30 cellular contexts compared by ENCODE assay signal in the genomic region with DNA sequence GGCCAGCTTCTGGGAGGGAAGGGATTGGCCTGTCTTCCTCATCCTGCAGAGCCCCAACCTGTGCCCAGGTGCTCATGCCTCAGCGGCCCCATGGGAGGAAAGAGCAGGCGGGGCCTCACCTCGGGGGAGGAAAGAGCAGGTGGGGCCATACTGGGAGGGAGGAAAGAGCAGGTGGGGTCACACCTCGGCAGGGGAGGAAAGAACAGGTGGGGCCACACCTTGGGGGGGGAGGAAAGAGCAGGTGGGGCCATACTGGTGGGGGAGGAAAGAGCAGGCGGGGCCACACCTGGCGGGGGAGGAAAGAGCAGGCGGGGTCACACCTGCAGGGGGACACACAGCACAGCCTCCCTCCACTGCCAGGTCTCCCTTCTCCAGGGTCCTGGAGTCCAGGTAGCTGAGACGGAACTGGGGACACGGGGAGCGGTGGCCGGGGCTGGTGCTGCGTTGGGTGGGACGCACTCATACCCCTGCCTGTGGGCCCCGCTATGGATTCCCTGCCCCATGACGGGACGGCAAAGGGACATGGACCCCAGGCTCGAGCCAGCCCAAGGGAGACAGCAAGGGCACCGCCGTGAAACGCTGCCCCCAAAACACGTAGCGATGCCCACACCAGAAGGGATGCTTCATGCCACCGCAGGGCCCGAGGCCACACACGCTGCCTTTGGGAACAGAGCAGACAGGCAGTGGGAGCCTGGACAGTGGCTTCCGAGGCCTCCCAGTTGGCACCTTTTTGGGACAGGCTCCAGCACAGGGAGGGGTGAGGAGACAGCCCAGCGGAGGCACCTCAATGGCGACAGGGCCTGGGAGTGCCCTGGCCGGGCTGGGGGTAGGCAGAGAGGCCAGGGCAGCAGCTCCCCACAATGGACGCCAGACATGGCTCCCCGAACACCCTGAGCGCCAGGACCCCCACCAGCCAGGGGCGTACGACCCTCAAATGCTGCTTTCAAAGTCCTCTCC. TPM values are rescaled to one million over a fixed set of nuclear protein-coding genes. Genes with fewer than 3 reads are reported as not detected.
DNase-seq lines count a peak whose midpoint lies in the region; ATAC-seq, FAIRE-seq and TF ChIP-seq lines count a peak whose summit lies in the region.
"Had no signal": no experiment of that assay in that cellular context is flagged by ENCODE, and none has a peak within 500 bp of the region (broad histone marks: within the 10 kb centered on the region; RNA-seq: fewer than 3 reads in every experiment).

No MANE protein-coding gene starts in this region.

- H2BK120ac ChIP-seq in H1 (replicated peaks; ENCODE audit: low read depth, low read length): peak overlapping the region; percentile 80

- H3K4me1 ChIP-seq in H1 (replicated peaks in 1 of 4; ENCODE audit: control insufficient read depth in 3 of 4, insufficient read depth in 4 of 4, low read length in 3 of 4) (peaks cover 2 to 18% (median 11%) of the 10 kb centered on the region in 4 experiments; a peak in 4 of 7 replicates), heart right ventricle (no peaks in the 10 kb centered on the region)
- H3K4me1 ChIP-seq: left lung, pancreas, SJCRH30, upper lobe of left lung had no signal

- DNase-seq in DMS153 (lab: John Stamatoyannopoulos, UW): peak; percentile 34
- no peak for DNase-seq in DMS153 treated with DMSO at 0.1 percent for 48 hours (lab: John Stamatoyannopoulos, UW; ENCODE audit: unreplicated experiment)
- DNase-seq in DMS79 (lab: John Stamatoyannopoulos, UW): peak; percentile 4
- DNase-seq in NCI-H2107 (lab: John Stamatoyannopoulos, UW): peak; percentile 40
- no peak for DNase-seq in H1 (ENCODE audit: low read depth in 1 of 2, low spot score in 2 of 2)
- no peak for DNase-seq in UCSD-AML1 (lab: John Stamatoyannopoulos, UW; ENCODE audit: unreplicated experiment)
- DNase-seq in heart right ventricle: no peak
- DNase-seq: activated CD4-positive, alpha-beta T cell treated with anti-CD3 and anti-CD28 coated beads, Interleukin-2, amount 50 U/mL, for 4 hours; activated CD4-positive, CD25-positive, alpha-beta regulatory T cell; activated CD8-positive, alpha-beta memory T cell treated with anti-CD3 and anti-CD28 coated beads, Interleukin-2, amount 10 ng/mL, durations not matched to agents 7 days and 5 days; activated naive CD4-positive, alpha-beta T cell treated with Interleukin-2 at 50 U/mL for 16 hours; activated T-cell treated with anti-CD3 and anti-CD28 coated beads, Interleukin-2, amount 50 U/mL, for 48 hours; C1 segment of cervical spinal cord; central memory CD4-positive, alpha-beta T cell; effector memory CD8-positive, alpha-beta T cell; islet precursor cell; left lung; NCI-H1048; SJCRH30; stimulated activated naive B cell treated with anti-CD40 and anti-IgM and Interleukin-4, amounts not matched to agents 10 μg/mL and 1 μg/mL and 100 μg/mL, for 72 hours; T-cell had no signal

- H4K5ac ChIP-seq in H1 (ENCODE audit: insufficient read length, low read depth, low read length): peak overlapping the region; percentile 40

- H2BK15ac ChIP-seq in H1 (ENCODE audit: low read length): no peak overlapping the region

- H2BK20ac ChIP-seq in H1 (ENCODE audit: low read length): no peak overlapping the region

- H2AK5ac ChIP-seq in H1 (ENCODE audit: low read depth, low read length): no peak overlapping the region; the same call in 1 of the 2 replicates

- H3K4me3 ChIP-seq in H1 (ENCODE audit: extremely low read depth in 1 of 4, insufficient read depth in 2 of 4, low read depth in 3 of 4, low read length in 4 of 4) (no peak overlapping the region), heart right ventricle (no peak overlapping the region)
- H3K4me3 ChIP-seq: left lung, pancreas, SJCRH30, skin epidermis, upper lobe of left lung had no signal

- no peak overlapping the region for H2AFZ ChIP-seq in H1 (ENCODE audit: low read length)

- H4K8ac ChIP-seq in H1 (ENCODE audit: extremely low read depth, insufficient read depth, low read length): peak overlapping the region; percentile 91

- H3K79me1 ChIP-seq in H1 (ENCODE audit: low read depth, low read length): no peaks in the 10 kb centered on the region

- peak overlapping the region; percentile 40; the same call in 1 of the 2 replicates for H2BK5ac ChIP-seq in H1 (ENCODE audit: low read depth, low read length)

- H3K36me3 ChIP-seq in H1 (ENCODE audit: control insufficient read depth in 2 of 4, insufficient read depth in 4 of 4, low read length in 3 of 4) (no peaks in the 10 kb centered on the region), heart right ventricle (no peaks in the 10 kb centered on the region)
- H3K36me3 ChIP-seq: left lung, pancreas, SJCRH30, upper lobe of left lung had no signal

- no peak overlapping the region for H3K9ac ChIP-seq in H1 (replicated peaks in 1 of 4; ENCODE audit: extremely low read depth in 1 of 4, low read depth in 3 of 4, low read length in 3 of 4)

- H3K27me3 ChIP-seq in H1 (replicated peaks in 1 of 4; ENCODE audit: control insufficient read depth in 3 of 4, extremely low read depth in 1 of 4, insufficient read depth in 3 of 4, low read length in 3 of 4): no peaks in the 10 kb centered on the region
- H3K27me3 ChIP-seq in heart right ventricle: peaks cover 0 to 52% (median 10%) of the 10 kb centered on the region in 7 donors
- H3K27me3 ChIP-seq: pancreas, upper lobe of left lung had no signal

- no peak for FAIRE-seq in H1 (lab: Jason Lieb, UNC)
- FAIRE-seq: pancreas had no signal

- peaks cover 2% of the 10 kb centered on the region; the same call in 1 of the 2 replicates for H3K23me2 ChIP-seq in H1 (ENCODE audit: low read depth, low read length)

- peaks cover 0 to 4% of the 10 kb centered on the region in 2 experiments for H4K20me1 ChIP-seq in H1 (replicated peaks in 1 of 2; ENCODE audit: control insufficient read depth in 1 of 2, insufficient read depth in 2 of 2, low read length in 2 of 2)

- H3K23ac ChIP-seq in H1 (ENCODE audit: insufficient read length): no peak overlapping the region

- H3K18ac ChIP-seq in H1 (ENCODE audit: extremely low read depth, low read length): no peak overlapping the region

- H3K79me2 ChIP-seq in H1 (ENCODE audit: control insufficient read depth in 1 of 2, insufficient read depth in 2 of 2, low read length in 2 of 2): no peaks in the 10 kb centered on the region

- POLR2A ChIA-PET in H1 (lab: Charles Lee; ENCODE audit: partially characterized antibody): interaction anchor here (0.6 kb wide), 1 partner anchor 111 kb away, joined by 3 read pairs; no protein-coding TSS in a partner anchor

- TF ChIP-seq RAD21 in H1 (IDR thresholded peaks at IDR 0.05 in 1 of 2, conservative IDR thresholded peaks at IDR 0.05 in 1 of 2; ENCODE audit: low read depth in 2 of 2, low read length in 2 of 2): no peak

- no peak overlapping the region for H3K56ac ChIP-seq in H1 (replicated peaks; ENCODE audit: insufficient read length, low read depth, low read length)

- no peak for TF ChIP-seq POLR2A in H1 (IDR thresholded peaks at IDR 0.05; ENCODE audit: control extremely low read depth in 1 of 2, low read depth in 2 of 2, low read length in 2 of 2)

- 0 out of 4 replicates have a peak overlapping the region, but pooled peaks of 1 of the 2 experiments have one; percentile 21 for H3K4me2 ChIP-seq in H1 (ENCODE audit: insufficient read depth in 1 of 2, low read depth in 2 of 2, low read length in 2 of 2)

- no peaks in the 10 kb centered on the region for H3K9me3 ChIP-seq in H1 (ENCODE audit: insufficient read depth in 2 of 2, low read depth in 1 of 2, low read length in 1 of 2)
- H3K9me3 ChIP-seq in heart right ventricle: no peaks in the 10 kb centered on the region
- H3K9me3 ChIP-seq: left lung, pancreas, SJCRH30, upper lobe of left lung had no signal

- 0 out of 4 replicates have a peak, but pooled peaks of 1 of the 3 experiments have one; percentile 6 for TF ChIP-seq CTCF in H1 (IDR thresholded peaks at IDR 0.05; ENCODE audit: control extremely low read depth in 1 of 3, insufficient read depth in 1 of 3, low read depth in 1 of 3, low read length in 3 of 3)
- no peak for TF ChIP-seq CTCF in heart right ventricle (IDR thresholded peaks at IDR 0.05)

- CTCF ChIA-PET in H1 (lab: Charles Lee; ENCODE audit: partially characterized antibody): interaction anchor here (0.6 to 1.7 kb wide), 5 partner anchors 14 to 94 kb away, joined by 3 to 6 read pairs (median 3); no protein-coding TSS in a partner anchor

- 84% methylated on average over 30 of the region's 34 CpGs; no CpG with 5 or more reads in 1 of the 2 experiments for WGBS in H1 (ENCODE audit: extremely low coverage in 1 of 2, insufficient coverage in 1 of 2, insufficient read length in 1 of 2, insufficient replicate concordance in 2 of 2, low coverage in 1 of 2, low lambda C conversion rate in 2 of 2, missing lambda C conversion rate in 1 of 2), 2 experiments
- 67 to 75% methylated on average over 33 to 34 of the region's 34 CpGs for WGBS in heart right ventricle, 2 donors

- ATAC-seq in HG03097 (IDR thresholded peaks at IDR 0.05; ENCODE audit: low FRiP score, unreplicated experiment) (no peak), heart right ventricle (no peak)
- ATAC-seq: activated CD8-positive, alpha-beta memory T cell treated with anti-CD3 and anti-CD28 coated beads, Interleukin-2, amount 10 ng/mL, durations not matched to agents 7 days and 5 days; effector memory CD8-positive, alpha-beta T cell; left lung; pancreas; stimulated activated naive B cell treated with anti-CD40 and anti-IgM and Interleukin-4, amounts not matched to agents 10 μg/mL and 1 μg/mL and 100 μg/mL, for 72 hours; T-cell had no signal

- no peak for TF ChIP-seq EP300 in H1 (IDR thresholded peaks at IDR 0.05; ENCODE audit: borderline replicate concordance in 1 of 2, low read depth in 2 of 2, low read length in 2 of 2)

- intact Hi-C loops in heart right ventricle (cut with DNase I): no loop called here

- H4K91ac ChIP-seq in H1 (replicated peaks; ENCODE audit: insufficient read length, low read length): peak overlapping the region; percentile 84

- 0 out of 2 replicates have a peak overlapping the region, but pooled peaks have one; percentile 98 for H2BK12ac ChIP-seq in H1 (ENCODE audit: low read depth, low read length)

- H3K14ac ChIP-seq in H1 (ENCODE audit: insufficient read length): no peak overlapping the region

- H3K27ac ChIP-seq in H1 (ENCODE audit: low read depth, low read length) (no peak overlapping the region), heart right ventricle (no peak overlapping the region)
- H3K27ac ChIP-seq: 22Rv1, left lung, pancreas, SJCRH30, skin epidermis, upper lobe of left lung had no signal

- H3K4ac ChIP-seq in H1 (replicated peaks; ENCODE audit: insufficient read length, low read depth, low read length): peak overlapping the region; percentile 92

RNA-seq across cellular contexts. Expression of a gene that starts 43.3 kb away (rescaled TPM):
- 2.7 and 5.7 TPM in 2 replicates for total RNA-seq in H1 (2021; fragmentation: NEBNext Ultra II Directional; extraction: Animal tissue kit (Norgen Biotek cat#: 25700))
- polyA plus RNA-seq in H1 (2011; rRNA removed) (4.3 and 5.0 TPM in 2 replicates), heart right ventricle (under 1 TPM; 0.06 to 0.22 TPM)
- 1.8 TPM for polyA plus RNA-seq in H1 (2011; cell fraction: cytosol; rRNA removed)
- polyA plus RNA-seq in H1 (2011; cell fraction: nucleus; rRNA removed): 4.9 TPM
- polyA plus RNA-seq in H1 (2012, experiment 1 of 2): 2.0 to 4.0 TPM (median 2.5 TPM) in 4 replicates
- polyA plus RNA-seq in H1 (2012, experiment 2 of 2): 1.6 TPM
- 4.1 TPM for polyA plus RNA-seq in H1 (2013, experiment 1 of 2)
- polyA plus RNA-seq in H1 (2013, experiment 2 of 2): 3.8 TPM
- 5.6 and 11.1 TPM in 2 replicates for polyA minus RNA-seq in H1 (2011; rRNA and poly(A)+ RNA removed)
- 8.4 TPM for polyA minus RNA-seq in H1 (2011; cell fraction: cytosol; rRNA and poly(A)+ RNA removed)
- polyA minus RNA-seq in H1 (2011; cell fraction: nucleus; rRNA and poly(A)+ RNA removed): 4.4 TPM
- total RNA-seq in heart right ventricle: 1 to 10 TPM in 4 of 10 donors, under 1 TPM in 2, not detected in 4; 0.38 to 1.5 (median 1.1) TPM
- total RNA-seq: activated CD8-positive, alpha-beta memory T cell treated with anti-CD3 and anti-CD28 coated beads, Interleukin-2, amount 10 ng/mL, durations not matched to agents 7 days and 5 days; Daoy; epithelial cell of proximal tubule; left lung; renal cortical epithelial cell; T-cell had no signal
- polyA plus RNA-seq: adipose tissue had no signal

Comparison
In these comparisons a context has a peak if more than half of its experiments do, and no peak if none do; other contexts are left out.
1. DNase-seq: peak in DMS153 (single experiment), DMS79 (single experiment) and NCI-H2107 (single experiment); none in DMS153 treated with DMSO at 0.1 percent for 48 hours (single experiment), H1 (0 of 2), UCSD-AML1 (single experiment) and heart right ventricle (0 of 2).